Comparison of ENCODE assay signal across 16 cellular contexts in the genomic region with DNA sequence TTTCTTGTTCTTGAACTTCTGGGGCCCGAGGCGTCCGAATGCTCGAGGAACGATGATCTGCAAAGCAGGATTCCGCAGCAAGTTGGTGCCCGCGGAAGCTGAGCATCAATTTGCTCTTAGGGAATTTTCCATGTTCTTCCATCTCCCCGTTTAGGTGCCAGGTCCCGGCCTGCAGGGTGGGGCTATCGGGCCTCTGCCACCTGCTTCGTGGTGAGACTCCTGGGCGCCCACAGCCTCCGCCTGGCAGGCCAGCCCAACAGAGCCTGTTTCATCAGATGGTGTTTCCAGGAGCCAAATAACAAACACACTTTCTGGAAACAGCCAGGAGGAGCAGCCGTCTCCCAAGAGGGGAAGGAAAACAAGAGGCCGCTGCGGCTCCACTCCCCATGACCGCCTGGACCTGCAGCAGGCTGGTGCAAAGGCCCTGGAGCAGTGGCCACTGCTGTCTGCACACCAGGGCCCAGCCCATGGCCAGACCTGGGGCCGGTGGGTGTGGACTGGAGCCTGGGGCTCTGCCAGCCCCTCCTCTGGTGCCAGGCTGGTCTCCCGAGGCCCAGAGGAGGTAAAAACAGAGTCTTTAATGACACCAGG. TPM values are rescaled to one million over a fixed set of nuclear protein-coding genes. Genes with fewer than 3 reads are reported as not detected.
DNase-seq lines count a peak whose midpoint lies in the region; ATAC-seq and TF ChIP-seq lines count a peak whose summit lies in the region.
"Had no signal": no experiment of that assay in that cellular context is flagged by ENCODE, and none has a peak within 500 bp of the region (broad histone marks: within the 10 kb centered on the region; RNA-seq: fewer than 3 reads in every experiment).

No MANE protein-coding gene starts in this region.

- intact Hi-C loops in sciatic nerve (cut with DNase I) (no loop called here), thyroid gland (cut with DNase I) (no loop called here)

- 53% methylated on average over 13 of the region's 20 CpGs; no CpG with 5 or more reads in 1 of the 2 donors for WGBS in gastroesophageal sphincter (ENCODE audit: low coverage in 1 of 2), 2 donors
- 82 to 92% methylated on average over 16 of the region's 20 CpGs for WGBS in thyroid gland, 2 donors

- H3K27me3 ChIP-seq in BLaER1 (no peaks in the 10 kb centered on the region), gastroesophageal sphincter (no peaks in the 10 kb centered on the region), thyroid gland (no peaks in the 10 kb centered on the region)

- H4K20me1 ChIP-seq in BLaER1: no peaks in the 10 kb centered on the region

- H3K9ac ChIP-seq in BLaER1: peak overlapping the region; percentile 85

- ATAC-seq in gastroesophageal sphincter: peak; percentile 39
- ATAC-seq in sciatic nerve: peak; percentile 52
- ATAC-seq in HG03280 (IDR thresholded peaks at IDR 0.05; ENCODE audit: unreplicated experiment): no peak
- ATAC-seq: effector memory CD8-positive, alpha-beta T cell; left lung had no signal

- H3K9me3 ChIP-seq in BLaER1 (no peaks in the 10 kb centered on the region), gastroesophageal sphincter (no peaks in the 10 kb centered on the region), thyroid gland (no peaks in the 10 kb centered on the region)
- H3K9me3 ChIP-seq: left lung had no signal

- peak overlapping the region; percentile 99 for H3K4me2 ChIP-seq in BLaER1

- TF ChIP-seq CTCF in gastroesophageal sphincter (IDR thresholded peaks at IDR 0.05) (peak in 2 of 4 experiments; percentile 29 to 41), thyroid gland (IDR thresholded peaks at IDR 0.05) (no peak)

- H3K36me3 ChIP-seq in BLaER1 (no peaks in the 10 kb centered on the region), gastroesophageal sphincter (no peaks in the 10 kb centered on the region), thyroid gland (no peaks in the 10 kb centered on the region)
- H3K36me3 ChIP-seq: left lung had no signal

- H3K4me1 ChIP-seq in BLaER1 (peaks cover 100% of the 10 kb centered on the region), gastroesophageal sphincter (peaks cover 5 to 93% (median 51%) of the 10 kb centered on the region in 3 donors), thyroid gland (no peaks in the 10 kb centered on the region)

- H3K27ac ChIP-seq in BLaER1: peak overlapping the region; percentile 95
- H3K27ac ChIP-seq in gastroesophageal sphincter: peak overlapping the region; percentile 82 to 94 (median 92)
- no peak overlapping the region for H3K27ac ChIP-seq in thyroid gland
- H3K27ac ChIP-seq: left lung had no signal

- H3K4me3 ChIP-seq in BLaER1 (peak overlapping the region; percentile 9; the same call in 1 of the 2 replicates), gastroesophageal sphincter (no peak overlapping the region), thyroid gland (replicated peaks in 1 of 3) (no peak overlapping the region)
- H3K4me3 ChIP-seq: left lung had no signal

- DNase-seq in NCI-H2171 treated with DMSO at 0.1 percent for 48 hours (lab: John Stamatoyannopoulos, UW): peak; percentile 58
- DNase-seq in sciatic nerve (ENCODE audit: low spot score): no peak
- DNase-seq in amygdala (lab: John Stamatoyannopoulos, UW): no peak
- no peak for DNase-seq in thyroid gland
- no peak for DNase-seq in activated CD8-positive, alpha-beta memory T cell treated with anti-CD3 and anti-CD28 coated beads, Interleukin-2, amount 50 U/mL, for 4 hours
- DNase-seq: ACHN; CD4-positive, alpha-beta memory T cell; effector memory CD8-positive, alpha-beta T cell; NCI-H187 treated with DMSO at 0.1 percent for 48 hours; NCI-H526 treated with DMSO at 0.1 percent for 48 hours; OCI-M1; stimulated activated naive CD4-positive, alpha-beta T cell had no signal

- TF ChIP-seq POLR2A in gastroesophageal sphincter (IDR thresholded peaks at IDR 0.05) (no peak), thyroid gland (IDR thresholded peaks at IDR 0.05) (no peak)

- no peak for TF ChIP-seq EP300 in gastroesophageal sphincter (IDR thresholded peaks at IDR 0.05)

RNA-seq across cellular contexts. Expression of gene SLX9, which starts 54.8 kb away (rescaled TPM):
- 10 to 100 TPM; 15.7 to 53.9 (median 36.4) TPM for total RNA-seq in gastroesophageal sphincter
- total RNA-seq in sciatic nerve: 17.1 TPM
- total RNA-seq in thyroid gland: 10 to 100 TPM in 3 of 4 donors, 1 to 10 TPM in 1; 4.8 to 19.1 (median 11.2) TPM

Comparison
In these comparisons a context has a peak if more than half of its experiments do, and no peak if none do; other contexts are left out.
1. H3K27ac ChIP-seq: peak in BLaER1 (single experiment) and gastroesophageal sphincter (4 of 4); none in thyroid gland (0 of 3).